In genomic region chr12:9729082-9729481, GRCh38 we compare ENCODE assay signal across 20 cellular contexts. TPM values are rescaled to one million over a fixed set of nuclear protein-coding genes. Genes with fewer than 3 reads are reported as not detected.
A peak's percentile ranks its signal among the peaks of the same experiment; 100 is the strongest.
DNase-seq lines count a peak whose midpoint lies in the region; ATAC-seq and TF ChIP-seq lines count a peak whose summit lies in the region.
"Had no signal": no experiment of that assay in that cellular context is flagged by ENCODE, and none has a peak within 500 bp of the region (broad histone marks: within the 10 kb centered on the region; RNA-seq: fewer than 3 reads in every experiment).

No MANE protein-coding gene starts in this region.

- peak overlapping the region; percentile 77 for H3K4me3 ChIP-seq in GM06990 (replicated peaks; ENCODE audit: low read depth, low read length)
- H3K4me3 ChIP-seq: MG63, SJSA1 had no signal

- ATAC-seq in activated B cell treated with CpG ODN at 0.5 μM for 24 hours (ENCODE audit: low read depth) (no peak), HG03135 (IDR thresholded peaks at IDR 0.05; ENCODE audit: unreplicated experiment) (no peak)
- ATAC-seq in stimulated activated memory B cell treated with anti-CD40 and anti-IgM and Interleukin-4, amounts not matched to agents 10 μg/mL and 1 μg/mL and 100 μg/mL, for 72 hours, result no peak
- ATAC-seq: Right ventricle myocardium inferior had no signal

- H3K36me3 Mint-ChIP-seq in IgD-negative memory B cell (peaks cover 4% of the 10 kb centered on the region), activated B cell treated with CpG ODN at 0.5 μM for 24 hours (ENCODE audit: low read depth) (peaks cover 41% of the 10 kb centered on the region)
- peaks cover 45% of the 10 kb centered on the region for H3K36me3 Mint-ChIP-seq in stimulated activated memory B cell treated with anti-CD40 and anti-IgM and Interleukin-4, amounts not matched to agents 10 μg/mL and 1 μg/mL and 100 μg/mL, for 72 hours
- H3K36me3 Mint-ChIP-seq: CD14-positive monocyte had no signal

- DNase-seq in GM06990 (ENCODE audit: extremely low read depth, insufficient read length), result no peak
- no peak for DNase-seq in activated B cell treated with CpG ODN at 0.5 μM for 24 hours
- no peak for DNase-seq in OCI-M1 (lab: John Stamatoyannopoulos, UW)
- no peak for DNase-seq in NCI-H226
- DNase-seq: DMS79; MG63; NCI-H1048; NCI-H1436; NCI-H187 treated with DMSO at 0.1 percent for 48 hours; NCI-H510A treated with DMSO at 0.1 percent for 48 hours; NCI-H748 treated with DMSO at 0.1 percent for 48 hours; NK-92 treated with Interleukin-12 subunit alpha and Interleukin-12 subunit beta, amount 100 ng/mL, for 24 hours had no signal

- intact Hi-C loops in activated B cell treated with CpG ODN at 0.5 μM for 24 hours (cut with micrococcal nuclease), result no loop called here

- no peaks in the 10 kb centered on the region for H3K27me3 ChIP-seq in GM06990 (replicated peaks; ENCODE audit: control insufficient read depth, insufficient read depth, low read length)
- H3K27me3 ChIP-seq: MG63, SJSA1 had no signal

- POLR2A ChIA-PET in activated B cell treated with CpG ODN at 0.5 μM for 24 hours (lab: Charles Lee), result interaction anchor here (1.3 to 6.7 kb wide), 9 partner anchors 8 to 80 kb away, joined by 4 to 127 read pairs (median 59); partner anchors contain the start of genes CD69 and CLEC2D

- H3K9me3 Mint-ChIP-seq in IgD-negative memory B cell (no peaks in the 10 kb centered on the region), activated B cell treated with CpG ODN at 0.5 μM for 24 hours (no peaks in the 10 kb centered on the region)
- H3K9me3 Mint-ChIP-seq in stimulated activated memory B cell treated with anti-CD40 and anti-IgM and Interleukin-4, amounts not matched to agents 10 μg/mL and 1 μg/mL and 100 μg/mL, for 72 hours, result no peaks in the 10 kb centered on the region
- H3K9me3 Mint-ChIP-seq: CD14-positive monocyte had no signal

- H3K4me3 Mint-ChIP-seq in IgD-negative memory B cell (peak overlapping the region; percentile 95 to 97 (median 96)), activated B cell treated with CpG ODN at 0.5 μM for 24 hours (peak overlapping the region; percentile 88)
- H3K4me3 Mint-ChIP-seq in stimulated activated memory B cell treated with anti-CD40 and anti-IgM and Interleukin-4, amounts not matched to agents 10 μg/mL and 1 μg/mL and 100 μg/mL, for 72 hours, result peak overlapping the region; percentile 94
- H3K4me3 Mint-ChIP-seq: CD14-positive monocyte had no signal

- peak overlapping the region in 2 of 3 donors; percentile 83 for H3K27ac Mint-ChIP-seq in IgD-negative memory B cell
- H3K27ac Mint-ChIP-seq in activated B cell treated with CpG ODN at 0.5 μM for 24 hours, result peak overlapping the region; percentile 94
- peak overlapping the region; percentile 81 for H3K27ac Mint-ChIP-seq in stimulated activated memory B cell treated with anti-CD40 and anti-IgM and Interleukin-4, amounts not matched to agents 10 μg/mL and 1 μg/mL and 100 μg/mL, for 72 hours
- H3K27ac Mint-ChIP-seq: CD14-positive monocyte had no signal

- no peaks in the 10 kb centered on the region for H3K36me3 ChIP-seq in GM06990 (ENCODE audit: control insufficient read depth, insufficient read depth, low read length)
- H3K36me3 ChIP-seq: MG63, SJSA1 had no signal

- no peaks in the 10 kb centered on the region for H3K27me3 Mint-ChIP-seq in IgD-negative memory B cell
- H3K27me3 Mint-ChIP-seq in activated B cell treated with CpG ODN at 0.5 μM for 24 hours, result no peaks in the 10 kb centered on the region
- no peaks in the 10 kb centered on the region for H3K27me3 Mint-ChIP-seq in stimulated activated memory B cell treated with anti-CD40 and anti-IgM and Interleukin-4, amounts not matched to agents 10 μg/mL and 1 μg/mL and 100 μg/mL, for 72 hours

- CTCF ChIA-PET in activated B cell treated with CpG ODN at 0.5 μM for 24 hours (lab: Charles Lee), result interaction anchor here (1.1 to 1.5 kb wide), 2 partner anchors 21 to 23 kb away, joined by 4 to 6 read pairs; no protein-coding TSS in a partner anchor

- H3K4me1 Mint-ChIP-seq in IgD-negative memory B cell (peaks cover 35 to 43% (median 35%) of the 10 kb centered on the region in 3 donors), activated B cell treated with CpG ODN at 0.5 μM for 24 hours (peaks cover 83% of the 10 kb centered on the region)
- H3K4me1 Mint-ChIP-seq in stimulated activated memory B cell treated with anti-CD40 and anti-IgM and Interleukin-4, amounts not matched to agents 10 μg/mL and 1 μg/mL and 100 μg/mL, for 72 hours, result peaks cover 15% of the 10 kb centered on the region

- no peak for TF ChIP-seq CTCF in GM06990 (IDR thresholded peaks at IDR 0.05; ENCODE audit: insufficient read depth, low read length, poor library complexity, severe bottlenecking)
- no peak for TF ChIP-seq CTCF in activated B cell treated with CpG ODN at 0.5 μM for 24 hours (IDR thresholded peaks at IDR 0.05)

RNA-seq across cellular contexts. Expression of gene CLECL1, which starts 3.8 kb away (rescaled TPM):
- polyA plus RNA-seq in IgD-negative memory B cell, result 168 TPM
- total RNA-seq in activated B cell treated with CpG ODN at 0.5 μM for 24 hours, result 111 and 115 TPM in 2 replicates
- total RNA-seq: H4, LHCN-M2, SJSA1 had no signal

RNA-seq across cellular contexts. Expression of gene CD69, which starts 31.6 kb away (rescaled TPM):
- polyA plus RNA-seq in IgD-negative memory B cell, result 177 TPM
- total RNA-seq in activated B cell treated with CpG ODN at 0.5 μM for 24 hours, result 23.7 and 26.7 TPM in 2 replicates
- total RNA-seq: H4, LHCN-M2 had no signal

RNA-seq across cellular contexts. Expression of gene CLEC2D, which starts 59.6 kb away (rescaled TPM):
- 102 TPM for polyA plus RNA-seq in IgD-negative memory B cell
- total RNA-seq in activated B cell treated with CpG ODN at 0.5 μM for 24 hours, result 437 and 492 TPM in 2 replicates
